ENCODE assay signal across 8 cellular contexts in the genomic region with DNA sequence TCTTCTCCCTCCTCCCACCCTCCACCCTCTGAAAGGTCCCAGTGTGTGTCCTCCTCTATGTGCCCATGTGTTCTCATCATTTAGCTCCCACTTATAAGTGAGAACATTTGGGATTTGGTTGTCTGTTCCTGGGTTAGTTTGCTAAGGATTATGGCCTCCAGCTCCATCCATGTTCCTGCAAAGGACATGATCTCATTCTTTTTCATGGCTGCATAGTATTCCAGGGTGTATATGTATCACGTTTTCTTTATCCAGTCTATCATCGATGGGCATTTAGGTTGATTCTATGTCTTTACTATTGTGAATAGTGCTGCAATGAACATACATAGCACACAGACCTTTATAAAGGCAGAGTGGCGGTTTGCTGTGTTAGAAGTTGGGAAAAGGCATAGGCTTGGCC. TPM values are rescaled to one million over a fixed set of nuclear protein-coding genes. Genes with fewer than 3 reads are reported as not detected.
A peak's percentile ranks its signal among the peaks of the same experiment; 100 is the strongest.
DNase-seq lines count a peak whose midpoint lies in the region; ATAC-seq and TF ChIP-seq lines count a peak whose summit lies in the region.
"Not testable (repeated sequence)": the region's sequence is repeated elsewhere in the genome, so short reads cannot be mapped to it uniquely, and the experiment has no call there.

No MANE protein-coding gene starts in this region.

- not testable (repeated sequence) for H3K27me3 Mint-ChIP-seq in chondrocyte (ENCODE audit: low read depth)
- peaks cover 15% of the 10 kb centered on the region for H3K27me3 Mint-ChIP-seq in endothelial cell (ENCODE audit: unreplicated experiment)

- H2BK12ac ChIP-seq in trophoblast cell (ENCODE audit: low read length): not testable (repeated sequence)

- not testable (repeated sequence) for TF ChIP-seq POLR2A in upper lobe of left lung (IDR thresholded peaks at IDR 0.05)

- H3K4me2 ChIP-seq in trophoblast cell (ENCODE audit: low read length); skeletal muscle satellite cell (ENCODE audit: low read length): not testable (repeated sequence)

- H3K79me2 ChIP-seq in trophoblast cell (ENCODE audit: control insufficient read depth, insufficient read depth, low read length, poor library complexity): not testable (repeated sequence)

- H2BK120ac ChIP-seq in trophoblast cell (ENCODE audit: insufficient read depth, low read length, poor library complexity): not testable (repeated sequence)

- not testable (repeated sequence) for H3K9me3 ChIP-seq in SJCRH30 (replicated peaks); heart right ventricle; lung (ENCODE audit: control insufficient read depth in 2 of 2, insufficient read depth in 1 of 2, low read length in 1 of 2); trophoblast cell (ENCODE audit: insufficient read depth, low read depth, low read length); skeletal muscle satellite cell (replicated peaks; ENCODE audit: low read length); upper lobe of left lung

- not testable (repeated sequence) for H4K91ac ChIP-seq in trophoblast cell (ENCODE audit: low read depth, low read length)

- not testable (repeated sequence) for DNase-seq in SJCRH30; chondrocyte (ENCODE audit: low spot score); endothelial cell (ENCODE audit: low spot score); heart right ventricle; lung (ENCODE audit: low spot score); trophoblast cell; upper lobe of left lung

- not testable (repeated sequence) for TF ChIP-seq CTCF in chondrocyte (IDR thresholded peaks at IDR 0.05); endothelial cell (IDR thresholded peaks at IDR 0.05; ENCODE audit: unreplicated experiment); heart right ventricle (IDR thresholded peaks at IDR 0.05); lung (IDR thresholded peaks at IDR 0.05; ENCODE audit: control extremely low read depth, extremely low read depth); upper lobe of left lung (IDR thresholded peaks at IDR 0.05)

- H3K4me1 ChIP-seq in SJCRH30: peaks cover 23% of the 10 kb centered on the region
- peaks cover 0 to 30% (median 16%) of the 10 kb centered on the region in 9 donors for H3K4me1 ChIP-seq in heart right ventricle
- H3K4me1 ChIP-seq in lung (ENCODE audit: control insufficient read depth in 2 of 2, insufficient read depth in 2 of 2, low read length in 2 of 2); trophoblast cell (ENCODE audit: control insufficient read depth in 1 of 2, insufficient read depth in 2 of 2, low read length in 2 of 2); skeletal muscle satellite cell (ENCODE audit: control insufficient read depth, insufficient read depth, low read length); upper lobe of left lung: not testable (repeated sequence)

- WGBS in heart right ventricle, 2 donors: 83 to 86% methylated on average over 3 of the region's 3 CpGs
- WGBS in lung, 2 donors: 84 to 92% methylated on average over 3 of the region's 3 CpGs
- WGBS in trophoblast cell (ENCODE audit: extremely low coverage, insufficient coverage, insufficient read length): no CpG with 5 or more reads among the region's 3 CpGs
- WGBS in upper lobe of left lung, 2 donors: 87 to 88% methylated on average over 3 of the region's 3 CpGs

- not testable (repeated sequence) for H3K18ac ChIP-seq in trophoblast cell (ENCODE audit: low read length)

- peaks cover 34% of the 10 kb centered on the region for H3K4me1 Mint-ChIP-seq in chondrocyte (ENCODE audit: low read depth)
- H3K4me1 Mint-ChIP-seq in endothelial cell (ENCODE audit: unreplicated experiment): peaks cover 70% of the 10 kb centered on the region

- ATAC-seq in heart right ventricle; lung (ENCODE audit: insufficient read depth, low FRiP score); upper lobe of left lung (ENCODE audit: low FRiP score in 2 of 2): not testable (repeated sequence)

- H3K14ac ChIP-seq in trophoblast cell (ENCODE audit: low read length): not testable (repeated sequence)

- not testable (repeated sequence) for TF ChIP-seq EP300 in upper lobe of left lung (IDR thresholded peaks at IDR 0.05)

- intact Hi-C loops in heart right ventricle (cut with DNase I): not testable (repeated sequence)

- H3K4me3 ChIP-seq in SJCRH30; heart right ventricle; lung; trophoblast cell (ENCODE audit: low read depth, low read length); skeletal muscle satellite cell (ENCODE audit: low read length); upper lobe of left lung: not testable (repeated sequence)

- H3K9ac ChIP-seq in trophoblast cell (ENCODE audit: low read length): not testable (repeated sequence)
- H3K9ac ChIP-seq in skeletal muscle satellite cell (ENCODE audit: low read depth, low read length): peak overlapping the region; percentile 39

- not testable (repeated sequence) for H3K27me3 ChIP-seq in SJCRH30; heart right ventricle; lung (ENCODE audit: control insufficient read depth, insufficient read depth); trophoblast cell (ENCODE audit: insufficient read depth, low read length); skeletal muscle satellite cell (ENCODE audit: control insufficient read depth, insufficient read depth, low read length); upper lobe of left lung

- H3K36me3 ChIP-seq in SJCRH30 (peaks cover 12% of the 10 kb centered on the region), heart right ventricle (peaks cover 0 to 59% (median 0%) of the 10 kb centered on the region in 9 donors)
- not testable (repeated sequence) for H3K36me3 ChIP-seq in lung (ENCODE audit: control insufficient read depth in 2 of 2, insufficient read depth in 2 of 2, low read length in 2 of 2); trophoblast cell (ENCODE audit: control insufficient read depth in 1 of 2, insufficient read depth in 2 of 2, low read length in 2 of 2); skeletal muscle satellite cell (ENCODE audit: insufficient read depth, low read length); upper lobe of left lung

- not testable (repeated sequence) for H2AFZ ChIP-seq in trophoblast cell (ENCODE audit: insufficient read depth, low read length, poor library complexity)

- not testable (repeated sequence) for H4K8ac ChIP-seq in trophoblast cell (ENCODE audit: low read depth, low read length)

- H3K27ac Mint-ChIP-seq in chondrocyte (ENCODE audit: unreplicated experiment) (peak overlapping the region; percentile 83), endothelial cell (ENCODE audit: unreplicated experiment) (peak overlapping the region; percentile 98)

- not testable (repeated sequence) for H3K79me1 ChIP-seq in trophoblast cell (ENCODE audit: low read length)

- H3K9me3 Mint-ChIP-seq in chondrocyte (ENCODE audit: low read depth); endothelial cell (ENCODE audit: unreplicated experiment): not testable (repeated sequence)

- H3K4ac ChIP-seq in trophoblast cell (ENCODE audit: low read depth, low read length): not testable (repeated sequence)

- H3K36me3 Mint-ChIP-seq in chondrocyte (ENCODE audit: low read depth) (peaks cover 10% of the 10 kb centered on the region), endothelial cell (ENCODE audit: low read depth, unreplicated experiment) (peaks cover 64% of the 10 kb centered on the region)

- not testable (repeated sequence) for H3K23ac ChIP-seq in trophoblast cell (ENCODE audit: low read length)

- not testable (repeated sequence) for H2BK5ac ChIP-seq in trophoblast cell (ENCODE audit: low read depth, low read length, poor library complexity)

- H4K12ac ChIP-seq in trophoblast cell (ENCODE audit: low read depth, low read length): not testable (repeated sequence)

- not testable (repeated sequence) for H3K4me3 Mint-ChIP-seq in chondrocyte (ENCODE audit: unreplicated experiment)
- H3K4me3 Mint-ChIP-seq in endothelial cell (ENCODE audit: unreplicated experiment): peak overlapping the region; percentile 42

- not testable (repeated sequence) for H2AK5ac ChIP-seq in trophoblast cell (ENCODE audit: low read length)

- H3K27ac ChIP-seq in SJCRH30 (peak overlapping the region; percentile 13; the same call in 1 of the 2 replicates), heart right ventricle (peak overlapping the region in 9 of 10 donors; percentile 7 to 78 (median 26)), lung (ENCODE audit: low read depth in 1 of 2, low read length in 1 of 2) (peak overlapping the region; percentile 13 to 59), trophoblast cell (ENCODE audit: low read depth, low read length) (peak overlapping the region; percentile 49), upper lobe of left lung (peak overlapping the region in 3 of 4 donors; percentile 28 to 72 (median 65))

RNA-seq across cellular contexts. Expression of gene DYSF, which starts 38.2 kb away (rescaled TPM):
- 13.9 and 15.2 TPM in 2 replicates for total RNA-seq in SJCRH30 (2014; rRNA removed; shearing (Covaris generic))
- total RNA-seq in chondrocyte (83.0 to 115 TPM (median 112 TPM) in 3 replicates), endothelial cell (ENCODE audit: unreplicated experiment) (566 TPM), heart right ventricle (100 to 1,000 TPM in 1 of 10 donors, 10 to 100 TPM in 9; 48.3 to 100 (median 71.9) TPM), lung (10 to 100 TPM; 31.8 to 48.3 TPM), upper lobe of left lung (10 to 100 TPM; 17.5 to 72.7 (median 42.7) TPM)
- polyA plus RNA-seq in heart right ventricle (10 to 100 TPM; 20.6 to 29.8 TPM), lung (10 to 100 TPM; 12.9 to 56.2 TPM)
- polyA plus RNA-seq in trophoblast cell (2013): 39.9 and 45.3 TPM in 2 replicates
- total RNA-seq in skeletal muscle satellite cell (2012; rRNA removed): 1.5 and 5.7 TPM in 2 replicates

Comparison
In these comparisons a context has a peak if more than half of its experiments do, and no peak if none do; other contexts are left out.
1. H3K27ac ChIP-seq: peak in every context shown above with its lines; median percentile 65 in upper lobe of left lung; 49 in trophoblast cell; 36 in lung; 26 in heart right ventricle; 13 in SJCRH30.